Comparison of ENCODE assay signal across 1 cellular context in the genomic region with DNA sequence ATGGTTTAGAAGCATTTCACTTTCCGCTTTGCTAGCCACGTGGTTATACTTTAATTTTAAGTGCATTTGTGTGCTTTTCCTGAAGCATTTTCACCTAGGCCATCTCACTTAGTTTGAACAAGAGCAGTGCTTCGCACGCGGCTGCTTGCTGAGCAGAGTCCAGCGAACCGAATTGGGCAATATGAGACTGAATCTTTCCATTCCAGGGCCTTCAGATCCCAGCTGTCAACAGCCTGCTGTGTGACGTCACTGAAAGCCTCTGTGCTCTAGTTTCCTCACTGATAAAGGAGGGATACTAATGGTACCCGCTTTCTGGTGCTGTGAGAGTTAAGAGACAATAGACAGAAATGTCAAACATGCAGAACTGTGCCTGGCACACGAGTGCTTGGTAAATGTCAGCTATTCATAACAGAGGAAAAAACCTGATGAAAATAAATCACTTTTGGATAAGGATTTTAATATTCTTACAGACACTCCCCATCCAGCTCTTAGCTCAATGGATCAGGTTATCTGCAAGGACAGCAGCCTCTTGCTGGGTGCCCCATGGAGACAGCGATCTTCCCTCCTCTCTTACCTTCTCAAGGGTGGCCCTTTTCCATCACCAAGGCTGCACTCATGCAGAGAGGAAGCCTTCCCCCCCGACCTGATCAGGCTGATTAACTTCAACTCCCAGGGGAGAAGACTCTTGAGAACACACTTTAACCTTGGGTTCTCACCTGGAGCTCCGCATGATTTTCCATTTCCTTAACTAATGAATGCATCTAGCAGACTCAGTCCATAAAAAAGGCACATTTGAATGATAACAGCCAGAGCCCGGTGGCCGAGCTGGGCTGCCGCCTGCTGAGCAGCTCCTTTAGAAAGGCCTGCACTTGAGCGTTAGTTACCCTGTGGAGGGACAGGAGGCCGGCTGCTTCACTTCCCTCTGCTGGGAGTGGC.
TF ChIP-seq lines count a peak whose summit lies in the region.

No MANE protein-coding gene starts in this region.

TF ChIP-seq in K562, 482 proteins besides CTCF, POLR2A, EP300 and RAD21:
- TF ChIP-seq CEBPG (CRISPR knock-in tag; IDR thresholded peaks at IDR 0.05): no peak
- TF ChIP-seq CEBPG (tag; conservative IDR thresholded peaks at IDR 0.05 in 1 of 2, IDR thresholded peaks at IDR 0.05 in 1 of 2): peak; percentile 42 to 64; a peak in 3 of 4 replicates
- TF ChIP-seq NFXL1 (CRISPR knock-in tag; IDR thresholded peaks at IDR 0.05): no peak
- TF ChIP-seq, protein P1, sequence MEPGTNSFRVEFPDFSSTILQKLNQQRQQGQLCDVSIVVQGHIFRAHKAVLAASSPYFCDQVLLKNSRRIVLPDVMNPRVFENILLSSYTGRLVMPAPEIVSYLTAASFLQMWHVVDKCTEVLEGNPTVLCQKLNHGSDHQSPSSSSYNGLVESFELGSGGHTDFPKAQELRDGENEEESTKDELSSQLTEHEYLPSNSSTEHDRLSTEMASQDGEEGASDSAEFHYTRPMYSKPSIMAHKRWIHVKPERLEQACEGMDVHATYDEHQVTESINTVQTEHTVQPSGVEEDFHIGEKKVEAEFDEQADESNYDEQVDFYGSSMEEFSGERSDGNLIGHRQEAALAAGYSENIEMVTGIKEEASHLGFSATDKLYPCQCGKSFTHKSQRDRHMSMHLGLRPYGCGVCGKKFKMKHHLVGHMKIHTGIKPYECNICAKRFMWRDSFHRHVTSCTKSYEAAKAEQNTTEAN (CRISPR knock-in tag; IDR thresholded peaks at IDR 0.05): no peak
- peak; percentile 85 for TF ChIP-seq CREM (IDR thresholded peaks at IDR 0.05; ENCODE audit: low read depth)
- TF ChIP-seq, protein P2, sequence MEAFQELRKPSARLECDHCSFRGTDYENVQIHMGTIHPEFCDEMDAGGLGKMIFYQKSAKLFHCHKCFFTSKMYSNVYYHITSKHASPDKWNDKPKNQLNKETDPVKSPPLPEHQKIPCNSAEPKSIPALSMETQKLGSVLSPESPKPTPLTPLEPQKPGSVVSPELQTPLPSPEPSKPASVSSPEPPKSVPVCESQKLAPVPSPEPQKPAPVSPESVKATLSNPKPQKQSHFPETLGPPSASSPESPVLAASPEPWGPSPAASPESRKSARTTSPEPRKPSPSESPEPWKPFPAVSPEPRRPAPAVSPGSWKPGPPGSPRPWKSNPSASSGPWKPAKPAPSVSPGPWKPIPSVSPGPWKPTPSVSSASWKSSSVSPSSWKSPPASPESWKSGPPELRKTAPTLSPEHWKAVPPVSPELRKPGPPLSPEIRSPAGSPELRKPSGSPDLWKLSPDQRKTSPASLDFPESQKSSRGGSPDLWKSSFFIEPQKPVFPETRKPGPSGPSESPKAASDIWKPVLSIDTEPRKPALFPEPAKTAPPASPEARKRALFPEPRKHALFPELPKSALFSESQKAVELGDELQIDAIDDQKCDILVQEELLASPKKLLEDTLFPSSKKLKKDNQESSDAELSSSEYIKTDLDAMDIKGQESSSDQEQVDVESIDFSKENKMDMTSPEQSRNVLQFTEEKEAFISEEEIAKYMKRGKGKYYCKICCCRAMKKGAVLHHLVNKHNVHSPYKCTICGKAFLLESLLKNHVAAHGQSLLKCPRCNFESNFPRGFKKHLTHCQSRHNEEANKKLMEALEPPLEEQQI (IDR thresholded peaks at IDR 0.05): no peak
- TF ChIP-seq, protein P3, sequence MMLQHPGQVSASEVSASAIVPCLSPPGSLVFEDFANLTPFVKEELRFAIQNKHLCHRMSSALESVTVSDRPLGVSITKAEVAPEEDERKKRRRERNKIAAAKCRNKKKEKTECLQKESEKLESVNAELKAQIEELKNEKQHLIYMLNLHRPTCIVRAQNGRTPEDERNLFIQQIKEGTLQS (IDR thresholded peaks at IDR 0.05): peak; percentile 48
- TF ChIP-seq, protein P3 (CRISPR knock-in tag; conservative IDR thresholded peaks at IDR 0.05): no peak
- no peak for TF ChIP-seq ATF1 (CRISPR knock-in tag; IDR thresholded peaks at IDR 0.05)
- peak; percentile 87 for TF ChIP-seq ATF1 (tag; IDR thresholded peaks at IDR 0.05)
- TF ChIP-seq, protein P4, sequence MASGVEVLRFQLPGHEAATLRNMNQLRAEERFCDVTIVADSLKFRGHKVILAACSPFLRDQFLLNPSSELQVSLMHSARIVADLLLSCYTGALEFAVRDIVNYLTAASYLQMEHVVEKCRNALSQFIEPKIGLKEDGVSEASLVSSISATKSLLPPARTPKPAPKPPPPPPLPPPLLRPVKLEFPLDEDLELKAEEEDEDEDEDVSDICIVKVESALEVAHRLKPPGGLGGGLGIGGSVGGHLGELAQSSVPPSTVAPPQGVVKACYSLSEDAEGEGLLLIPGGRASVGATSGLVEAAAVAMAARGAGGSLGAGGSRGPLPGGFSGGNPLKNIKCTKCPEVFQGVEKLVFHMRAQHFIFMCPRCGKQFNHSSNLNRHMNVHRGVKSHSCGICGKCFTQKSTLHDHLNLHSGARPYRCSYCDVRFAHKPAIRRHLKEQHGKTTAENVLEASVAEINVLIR (CRISPR knock-in tag; IDR thresholded peaks at IDR 0.05): 0 out of 2 replicates have a peak, but pooled peaks have one; percentile 15
- peak; percentile 79; the same call in 1 of the 2 replicates for TF ChIP-seq ATF7 (IDR thresholded peaks at IDR 0.05)
- TF ChIP-seq CEBPB (tag; IDR thresholded peaks at IDR 0.05): peak; percentile 62
- peak; percentile 33 for TF ChIP-seq MEIS2 (IDR thresholded peaks at IDR 0.05; ENCODE audit: partially characterized antibody)
- no peak for TF ChIP-seq PRPF4 (IDR thresholded peaks at IDR 0.05; ENCODE audit: insufficient read depth, low read depth, low read length, poor library complexity, severe bottlenecking)
- TF ChIP-seq, protein P5, sequence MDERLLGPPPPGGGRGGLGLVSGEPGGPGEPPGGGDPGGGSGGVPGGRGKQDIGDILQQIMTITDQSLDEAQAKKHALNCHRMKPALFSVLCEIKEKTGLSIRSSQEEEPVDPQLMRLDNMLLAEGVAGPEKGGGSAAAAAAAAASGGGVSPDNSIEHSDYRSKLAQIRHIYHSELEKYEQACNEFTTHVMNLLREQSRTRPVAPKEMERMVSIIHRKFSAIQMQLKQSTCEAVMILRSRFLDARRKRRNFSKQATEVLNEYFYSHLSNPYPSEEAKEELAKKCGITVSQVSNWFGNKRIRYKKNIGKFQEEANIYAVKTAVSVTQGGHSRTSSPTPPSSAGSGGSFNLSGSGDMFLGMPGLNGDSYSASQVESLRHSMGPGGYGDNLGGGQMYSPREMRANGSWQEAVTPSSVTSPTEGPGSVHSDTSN (CRISPR knock-in tag; IDR thresholded peaks at IDR 0.05; ENCODE audit: low read depth): no peak
- TF ChIP-seq, protein P5 (tag; conservative IDR thresholded peaks at IDR 0.05; ENCODE audit: low read depth): 0 out of 2 replicates have a peak, but pooled peaks have one; percentile 29
- TF ChIP-seq ZNF224 (CRISPR knock-in tag; IDR thresholded peaks at IDR 0.05): no peak
- TF ChIP-seq, protein P6, sequence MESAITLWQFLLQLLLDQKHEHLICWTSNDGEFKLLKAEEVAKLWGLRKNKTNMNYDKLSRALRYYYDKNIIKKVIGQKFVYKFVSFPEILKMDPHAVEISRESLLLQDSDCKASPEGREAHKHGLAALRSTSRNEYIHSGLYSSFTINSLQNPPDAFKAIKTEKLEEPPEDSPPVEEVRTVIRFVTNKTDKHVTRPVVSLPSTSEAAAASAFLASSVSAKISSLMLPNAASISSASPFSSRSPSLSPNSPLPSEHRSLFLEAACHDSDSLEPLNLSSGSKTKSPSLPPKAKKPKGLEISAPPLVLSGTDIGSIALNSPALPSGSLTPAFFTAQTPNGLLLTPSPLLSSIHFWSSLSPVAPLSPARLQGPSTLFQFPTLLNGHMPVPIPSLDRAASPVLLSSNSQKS (CRISPR knock-in tag; IDR thresholded peaks at IDR 0.05): no peak
- no peak for TF ChIP-seq PHF20 (IDR thresholded peaks at IDR 0.05; ENCODE audit: partially characterized antibody)
- no peak for TF ChIP-seq ZNF408 (CRISPR knock-in tag; IDR thresholded peaks at IDR 0.05; ENCODE audit: low read depth)
